ENCODE assay signal across 19 cellular contexts in genomic region chr21:35204125-35204524, GRCh38.
DNase-seq lines count a peak whose midpoint lies in the region; ATAC-seq and TF ChIP-seq lines count a peak whose summit lies in the region.
"Had no signal": no experiment of that assay in that cellular context is flagged by ENCODE, and none has a peak within 500 bp of the region (broad histone marks: within the 10 kb centered on the region; RNA-seq: fewer than 3 reads in every experiment).

No MANE protein-coding gene starts in this region.

- no peak overlapping the region for H2AK5ac ChIP-seq in mesenchymal stem cell (ENCODE audit: low read length, severe bottlenecking)

- H3K23ac ChIP-seq in mesenchymal stem cell (ENCODE audit: low read length in 2 of 2), result no peak overlapping the region

- DNase-seq in M059J (ENCODE audit: low read depth) (peak; percentile 67), ascending aorta (ENCODE audit: low spot score in 2 of 2) (no peak), mesenchymal stem cell (no peak)
- DNase-seq in stimulated activated naive B cell treated with anti-CD40 and anti-IgM and Interleukin-4, amounts not matched to agents 10 μg/mL and 1 μg/mL and 100 μg/mL, for 72 hours, result no peak
- DNase-seq: activated CD4-positive, alpha-beta T cell treated with anti-CD3 and anti-CD28 coated beads for 4 hours; activated T-cell treated with anti-CD3 and anti-CD28 coated beads, Interleukin-2, amount 50 U/mL, for 1 hour; cerebellar nuclear complex; DMS79 treated with DMSO at 0.1 percent for 48 hours; H9; NCI-H2107; NCI-H82; retina; stimulated activated CD4-positive, alpha-beta T cell treated with anti-CD3 and anti-CD28 coated beads, Interleukin-4, amount 100 ng/mL, for 24 hours; T-helper 2 cell had no signal

- H3K4me3 ChIP-seq in ascending aorta (no peak overlapping the region), mesenchymal stem cell (ENCODE audit: insufficient read depth in 1 of 2, low read depth in 1 of 2, low read length in 2 of 2) (no peak overlapping the region), stomach smooth muscle (ENCODE audit: low read length in 2 of 2) (peak overlapping the region in 1 of 2 donors; percentile 23)

- WGBS in mesenchymal stem cell, result 83% methylated on average over 5 of the region's 7 CpGs

- no peak overlapping the region for H2AFZ ChIP-seq in mesenchymal stem cell (ENCODE audit: low read depth, low read length)

- no peak overlapping the region for H2BK15ac ChIP-seq in mesenchymal stem cell (ENCODE audit: low read depth, poor library complexity, severe bottlenecking)

- peak overlapping the region in 1 of 2 experiments; percentile 65 for H2BK12ac ChIP-seq in mesenchymal stem cell (ENCODE audit: low read length in 2 of 2)

- H3K4me2 ChIP-seq in mesenchymal stem cell (ENCODE audit: low read length, poor library complexity, severe bottlenecking), result no peak overlapping the region

- H3K18ac ChIP-seq in mesenchymal stem cell (ENCODE audit: low read depth in 1 of 2, low read length in 2 of 2), result peak overlapping the region in 1 of 2 experiments; percentile 25

- ATAC-seq in HG03469 (IDR thresholded peaks at IDR 0.05; ENCODE audit: unreplicated experiment), result no peak
- ATAC-seq in stimulated activated naive B cell treated with anti-CD40 and anti-IgM and Interleukin-4, amounts not matched to agents 10 μg/mL and 1 μg/mL and 100 μg/mL, for 72 hours (replicated peaks), result no peak
- ATAC-seq in GM21381 (IDR thresholded peaks at IDR 0.05; ENCODE audit: unreplicated experiment), result no peak

- no peaks in the 10 kb centered on the region for H3K36me3 ChIP-seq in ascending aorta
- H3K36me3 ChIP-seq in mesenchymal stem cell (ENCODE audit: control insufficient read depth in 1 of 2, insufficient read depth in 2 of 2, low read depth in 1 of 2, low read length in 2 of 2), result no peaks in the 10 kb centered on the region
- H3K36me3 ChIP-seq in stomach smooth muscle (ENCODE audit: control insufficient read depth in 2 of 2, insufficient read depth in 2 of 2, low read length in 2 of 2), result no peaks in the 10 kb centered on the region

- H3K9me3 ChIP-seq in ascending aorta, result no peaks in the 10 kb centered on the region
- H3K9me3 ChIP-seq in mesenchymal stem cell (ENCODE audit: control insufficient read depth, low read length), result no peaks in the 10 kb centered on the region
- H3K9me3 ChIP-seq in stomach smooth muscle (ENCODE audit: control insufficient read depth in 2 of 2, low read length in 2 of 2), result no peaks in the 10 kb centered on the region

- H3K4me3 Mint-ChIP-seq in stimulated activated naive B cell treated with anti-CD40 and anti-IgM and Interleukin-4, amounts not matched to agents 10 μg/mL and 1 μg/mL and 100 μg/mL, for 72 hours, result no peak overlapping the region
- H3K4me3 Mint-ChIP-seq: H9 had no signal

- no peaks in the 10 kb centered on the region for H3K79me1 ChIP-seq in mesenchymal stem cell (replicated peaks; ENCODE audit: low read length, poor library complexity, severe bottlenecking)

- H3K4me1 ChIP-seq in ascending aorta (peaks cover under 1 to 25% of the 10 kb centered on the region in 2 donors), mesenchymal stem cell (ENCODE audit: control insufficient read depth, insufficient read depth, low read depth, low read length) (peaks cover 4% of the 10 kb centered on the region), stomach smooth muscle (ENCODE audit: control insufficient read depth, insufficient read depth, low read length) (peaks cover 17% of the 10 kb centered on the region)

- no peak overlapping the region for H2BK5ac ChIP-seq in mesenchymal stem cell (ENCODE audit: low read depth, low read length, poor library complexity, severe bottlenecking)

- H3K27me3 Mint-ChIP-seq in stimulated activated naive B cell treated with anti-CD40 and anti-IgM and Interleukin-4, amounts not matched to agents 10 μg/mL and 1 μg/mL and 100 μg/mL, for 72 hours, result no peaks in the 10 kb centered on the region
- H3K27me3 Mint-ChIP-seq: activated naive CD8-positive, alpha-beta T cell had no signal

- H3K9me3 Mint-ChIP-seq in stimulated activated naive B cell treated with anti-CD40 and anti-IgM and Interleukin-4, amounts not matched to agents 10 μg/mL and 1 μg/mL and 100 μg/mL, for 72 hours, result peaks cover 1 to 3% of the 10 kb centered on the region in 2 donors
- H3K9me3 Mint-ChIP-seq: H9 had no signal

- H4K91ac ChIP-seq in mesenchymal stem cell (ENCODE audit: low read length), result no peak overlapping the region

- H3K9ac ChIP-seq in mesenchymal stem cell (ENCODE audit: low read length), result peak overlapping the region; percentile 87
- no peak overlapping the region for H3K9ac ChIP-seq in stomach smooth muscle (ENCODE audit: low read length in 2 of 2)

- H3K27me3 ChIP-seq in ascending aorta (no peaks in the 10 kb centered on the region), mesenchymal stem cell (ENCODE audit: control insufficient read depth in 1 of 2, insufficient read depth in 1 of 2, low read length in 2 of 2) (no peaks in the 10 kb centered on the region), stomach smooth muscle (ENCODE audit: control insufficient read depth in 1 of 2, insufficient read depth in 2 of 2, low read length in 2 of 2) (no peaks in the 10 kb centered on the region)

- H3K27ac Mint-ChIP-seq in stimulated activated naive B cell treated with anti-CD40 and anti-IgM and Interleukin-4, amounts not matched to agents 10 μg/mL and 1 μg/mL and 100 μg/mL, for 72 hours, result no peak overlapping the region
- H3K27ac Mint-ChIP-seq: H9 had no signal

- no peak overlapping the region for H3K14ac ChIP-seq in mesenchymal stem cell (ENCODE audit: low read length in 2 of 2)

- H3K4me1 Mint-ChIP-seq in stimulated activated naive B cell treated with anti-CD40 and anti-IgM and Interleukin-4, amounts not matched to agents 10 μg/mL and 1 μg/mL and 100 μg/mL, for 72 hours, result peaks cover 33 to 69% of the 10 kb centered on the region in 2 donors

- H3K27ac ChIP-seq in ascending aorta (peak overlapping the region; percentile 65 to 72), mesenchymal stem cell (ENCODE audit: low read length, poor library complexity, severe bottlenecking) (no peak overlapping the region), stomach smooth muscle (ENCODE audit: low read length) (peak overlapping the region; percentile 2)

- intact Hi-C loops in ascending aorta (cut with DNase I), result loop anchor here (10.0 kb wide), 1 partner anchor 641 kb away; no protein-coding TSS in a partner anchor

- no peak for TF ChIP-seq CTCF in ascending aorta (IDR thresholded peaks at IDR 0.05)

- no peak overlapping the region for H4K8ac ChIP-seq in mesenchymal stem cell (ENCODE audit: low read length)

- no peak overlapping the region for H2BK120ac ChIP-seq in mesenchymal stem cell (ENCODE audit: low read depth, low read length)

- peaks cover 0 to 5% of the 10 kb centered on the region in 2 donors for H3K36me3 Mint-ChIP-seq in stimulated activated naive B cell treated with anti-CD40 and anti-IgM and Interleukin-4, amounts not matched to agents 10 μg/mL and 1 μg/mL and 100 μg/mL, for 72 hours
- H3K36me3 Mint-ChIP-seq: activated naive CD8-positive, alpha-beta T cell; CD4-positive, CD25-positive, alpha-beta regulatory T cell had no signal

- no peak overlapping the region for H3K4ac ChIP-seq in mesenchymal stem cell (ENCODE audit: low read depth in 1 of 2, low read length in 2 of 2)
